ENCODE assay signal across 15 cellular contexts in the genomic region with DNA sequence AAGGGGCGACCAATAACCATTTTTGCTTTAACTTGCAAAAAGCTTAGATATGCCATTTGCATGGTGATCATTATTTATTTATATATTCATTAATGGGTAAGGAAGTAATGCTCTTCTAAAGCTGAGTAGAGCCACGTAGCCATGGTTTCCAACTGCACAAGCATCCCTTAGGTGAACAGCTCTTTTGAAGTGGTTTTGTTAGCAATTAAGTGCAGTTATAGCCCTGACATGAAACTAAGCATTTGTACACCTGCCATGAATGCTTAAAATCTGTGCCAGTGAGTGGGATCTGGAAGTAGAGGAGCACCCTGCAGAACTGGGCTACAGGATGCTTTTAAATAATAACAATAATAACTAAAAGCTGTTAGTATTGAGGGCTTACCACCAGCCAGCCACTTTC. TPM values are rescaled to one million over a fixed set of nuclear protein-coding genes. Genes with fewer than 3 reads are reported as not detected.
DNase-seq lines count a peak whose midpoint lies in the region; ATAC-seq and TF ChIP-seq lines count a peak whose summit lies in the region.
"Had no signal": no experiment of that assay in that cellular context is flagged by ENCODE, and none has a peak within 500 bp of the region (broad histone marks: within the 10 kb centered on the region; RNA-seq: fewer than 3 reads in every experiment).

No MANE protein-coding gene starts in this region.

- WGBS in sigmoid colon, 2 donors, result 81 to 87% methylated on average over 2 of the region's 2 CpGs
- WGBS in aorta, 2 donors, result 95 to 97% methylated on average over 2 of the region's 2 CpGs

- H3K4me3 ChIP-seq in GM12865 (ENCODE audit: low read depth, low read length), result no peak overlapping the region
- H3K4me3 ChIP-seq in RWPE2 (ENCODE audit: severe bottlenecking), result no peak overlapping the region
- no peak overlapping the region for H3K4me3 ChIP-seq in sigmoid colon
- no peak overlapping the region for H3K4me3 ChIP-seq in aorta (ENCODE audit: low read length in 2 of 2)
- no peak overlapping the region for H3K4me3 ChIP-seq in WERI-Rb-1 (ENCODE audit: low read depth, low read length)
- H3K4me3 ChIP-seq: BLaER1 treated with 17β-estradiol and CSF1 and Interleukin-3, amounts not matched to agents 10 nM and 100 nM; heart right ventricle; SK-N-MC had no signal

- TF ChIP-seq CTCF in GM12865 (IDR thresholded peaks at IDR 0.05; ENCODE audit: insufficient read depth, low read depth, low read length, missing control alignments), result no peak
- no peak for TF ChIP-seq CTCF in RWPE2 (IDR thresholded peaks at IDR 0.05; ENCODE audit: poor library complexity, severe bottlenecking)
- TF ChIP-seq CTCF in sigmoid colon (IDR thresholded peaks at IDR 0.05), result no peak
- TF ChIP-seq CTCF in WERI-Rb-1 (IDR thresholded peaks at IDR 0.05; ENCODE audit: low read depth, low read length), result no peak

- intact Hi-C loops in sigmoid colon (cut with DNase I) (no loop called here), aorta (cut with DNase I) (no loop called here), left ventricle myocardium superior (cut with micrococcal nuclease) (no loop called here)

- TF ChIP-seq POLR2A in sigmoid colon (IDR thresholded peaks at IDR 0.05), result no peak

- H3K27me3 ChIP-seq in RWPE2 (ENCODE audit: insufficient read depth, poor library complexity, severe bottlenecking) (no peaks in the 10 kb centered on the region), sigmoid colon (no peaks in the 10 kb centered on the region), aorta (ENCODE audit: control insufficient read depth in 1 of 2, insufficient read depth in 2 of 2, low read length in 1 of 2) (no peaks in the 10 kb centered on the region), WERI-Rb-1 (ENCODE audit: insufficient read depth, low read depth, severe bottlenecking) (no peaks in the 10 kb centered on the region)
- H3K27me3 ChIP-seq: BLaER1 treated with 17β-estradiol and CSF1 and Interleukin-3, amounts not matched to agents 10 nM and 100 nM; heart right ventricle had no signal

- H3K4me1 ChIP-seq in RWPE2 (ENCODE audit: insufficient read depth, poor library complexity, severe bottlenecking) (peaks cover 51% of the 10 kb centered on the region), sigmoid colon (peaks cover 0 to 50% (median 41%) of the 10 kb centered on the region in 4 donors), aorta (ENCODE audit: control insufficient read depth in 1 of 2, insufficient read depth in 2 of 2, low read length in 2 of 2) (peaks cover 0 to 1% of the 10 kb centered on the region in 2 donors)

- H3K36me3 ChIP-seq in RWPE2 (ENCODE audit: low read depth) (peaks cover 68% of the 10 kb centered on the region), sigmoid colon (no peaks in the 10 kb centered on the region), aorta (ENCODE audit: control insufficient read depth in 1 of 2, insufficient read depth in 2 of 2, low read length in 1 of 2) (no peaks in the 10 kb centered on the region), WERI-Rb-1 (no peaks in the 10 kb centered on the region)

- H3K27ac ChIP-seq in RWPE2 (ENCODE audit: poor library complexity, severe bottlenecking), result peak overlapping the region; percentile 24
- peak overlapping the region in 3 of 4 donors; percentile 36 to 67 (median 40) for H3K27ac ChIP-seq in sigmoid colon
- H3K27ac ChIP-seq in aorta (ENCODE audit: low read depth in 1 of 2, low read length in 2 of 2), result no peak overlapping the region
- H3K27ac ChIP-seq in WERI-Rb-1, result no peak overlapping the region
- H3K27ac ChIP-seq: BLaER1 treated with 17β-estradiol and CSF1 and Interleukin-3, amounts not matched to agents 10 nM and 100 nM; HL-60; SK-N-MC had no signal

- no peak for TF ChIP-seq EP300 in sigmoid colon (IDR thresholded peaks at IDR 0.05)

- DNase-seq in GM12865 (ENCODE audit: low read depth) (peak; percentile 23), NCI-H128 (lab: John Stamatoyannopoulos, UW; ENCODE audit: unreplicated experiment) (peak; percentile 49), RWPE2 (ENCODE audit: low spot score) (no peak), sigmoid colon (no peak), aorta (no peak), left ventricle myocardium superior (no peak), WERI-Rb-1 (no peak)
- DNase-seq: activated effector memory CD4-positive, alpha-beta T cell treated with anti-CD3 and anti-CD28 coated beads, Interleukin-2, amount 50 U/mL, for 16 hours; erythroblast; heart right ventricle; KG1 had no signal

- no peak for ATAC-seq in RWPE2 (ENCODE audit: low read depth)
- ATAC-seq in aorta (ENCODE audit: low FRiP score), result no peak
- ATAC-seq in left ventricle myocardium superior, result no peak
- ATAC-seq: stimulated activated memory B cell treated with anti-CD40 and anti-IgM and Interleukin-4, amounts not matched to agents 10 μg/mL and 1 μg/mL and 100 μg/mL, for 72 hours had no signal

- H3K9me3 ChIP-seq in RWPE2 (ENCODE audit: severe bottlenecking) (no peaks in the 10 kb centered on the region), sigmoid colon (no peaks in the 10 kb centered on the region), aorta (ENCODE audit: control insufficient read depth, low read length) (no peaks in the 10 kb centered on the region), WERI-Rb-1 (ENCODE audit: severe bottlenecking) (no peaks in the 10 kb centered on the region)
- H3K9me3 ChIP-seq: BLaER1 treated with 17β-estradiol and CSF1 and Interleukin-3, amounts not matched to agents 10 nM and 100 nM; heart right ventricle had no signal

RNA-seq across cellular contexts. Expression of a gene that starts 19.1 kb away (rescaled TPM):
- total RNA-seq in sigmoid colon (10 to 100 TPM; 15.8 to 21.4 (median 17.3) TPM), aorta (10 to 100 TPM; 24.7 to 39.0 TPM), left ventricle myocardium superior (9.7 TPM)
- polyA plus RNA-seq in sigmoid colon (10 to 100 TPM; 39.2 to 58.5 (median 48.0) TPM), aorta (10 to 100 TPM; 12.0 to 12.2 TPM)

Comparison
In these comparisons a context has a peak if more than half of its experiments do, and no peak if none do; other contexts are left out.
1. DNase-seq: peak in GM12865 (single experiment) and NCI-H128 (single experiment); none in RWPE2 (single experiment), sigmoid colon (single experiment), aorta (0 of 2), left ventricle myocardium superior (single experiment) and WERI-Rb-1 (single experiment).
2. H3K27ac ChIP-seq: peak in RWPE2 (single experiment) and sigmoid colon (3 of 4); none in aorta (0 of 2) and WERI-Rb-1 (single experiment).